2 cellular contexts compared by ENCODE assay signal in genomic region chr2:69384618-69385081, GRCh38.
TF ChIP-seq lines count a peak whose summit lies in the region.

No MANE protein-coding gene starts in this region.

TF ChIP-seq in HepG2, 621 proteins besides CTCF, POLR2A, EP300 and RAD21:
- TF ChIP-seq ZNF75D (CRISPR knock-in tag; IDR thresholded peaks at IDR 0.05; ENCODE audit: borderline replicate concordance) (no peak), NONO (IDR thresholded peaks at IDR 0.05) (no peak), NONO (CRISPR knock-in tag; conservative IDR thresholded peaks at IDR 0.05) (no peak), ZNF713 (CRISPR knock-in tag; IDR thresholded peaks at IDR 0.05) (no peak), KDM5A (IDR thresholded peaks at IDR 0.05; ENCODE audit: borderline replicate concordance, low read length) (no peak), KAT7 (CRISPR knock-in tag; IDR thresholded peaks at IDR 0.05; ENCODE audit: borderline replicate concordance) (0 out of 2 replicates have a peak, but pooled peaks have one; percentile 5), SRSF9 (IDR thresholded peaks at IDR 0.05; ENCODE audit: borderline replicate concordance, insufficient read depth, low read depth, low read length, poor library complexity, severe bottlenecking) (peak; percentile 61), U2AF2 (IDR thresholded peaks at IDR 0.05; ENCODE audit: low read depth, low read length) (peak; percentile 47; the same call in 1 of the 2 replicates), MIER3 (CRISPR knock-in tag; IDR thresholded peaks at IDR 0.05; ENCODE audit: borderline replicate concordance) (no peak), ZNF468 (CRISPR knock-in tag; IDR thresholded peaks at IDR 0.05) (no peak), ASH2L (IDR thresholded peaks at IDR 0.05; ENCODE audit: insufficient read length, low read depth, low read length) (no peak), ZNF207 (IDR thresholded peaks at IDR 0.05; ENCODE audit: borderline replicate concordance) (no peak), ATM (IDR thresholded peaks at IDR 0.05; ENCODE audit: borderline replicate concordance) (0 out of 2 replicates have a peak, but pooled peaks have one; percentile 15)

TF ChIP-seq in GM12878, 131 proteins besides CTCF, POLR2A, EP300 and RAD21:
- TF ChIP-seq WRNIP1 (IDR thresholded peaks at IDR 0.05; ENCODE audit: borderline replicate concordance, low read depth, low read length) (no peak), POLR2AphosphoS5 (IDR thresholded peaks at IDR 0.05; ENCODE audit: low read length) (no peak), RUNX3 (IDR thresholded peaks at IDR 0.05; ENCODE audit: low read length) (no peak), KLF5 (IDR thresholded peaks at IDR 0.05; ENCODE audit: partially characterized antibody) (no peak), MLLT1 (IDR thresholded peaks at IDR 0.05) (peak; percentile 90)
